In the genomic region with DNA sequence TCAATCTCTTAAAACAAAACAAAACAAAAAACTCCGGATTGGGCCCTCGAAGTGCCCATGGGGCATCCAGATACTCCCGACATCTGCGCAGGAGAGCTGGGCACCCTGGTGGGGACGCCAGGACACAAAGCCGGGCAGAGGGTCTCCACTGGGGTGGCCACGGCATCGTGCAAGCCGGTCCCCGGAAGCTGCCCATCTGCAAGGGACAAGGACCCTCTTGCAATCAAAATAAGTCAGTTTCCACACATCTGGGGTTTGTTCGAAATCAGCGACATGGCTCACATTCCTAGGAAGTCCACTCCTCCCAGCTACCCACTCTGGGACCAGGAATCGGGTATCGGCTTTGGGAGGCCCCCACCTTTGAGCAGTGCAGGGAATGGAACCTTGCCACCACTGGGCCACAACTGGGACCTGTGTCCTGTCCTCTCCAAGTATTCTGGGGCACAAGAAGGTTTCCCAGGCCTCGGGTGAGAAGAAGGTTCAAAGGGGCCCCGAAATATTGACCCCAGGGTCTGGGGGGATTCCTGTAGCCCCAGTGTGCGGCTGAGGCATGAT, we compare ENCODE assay signal across 1 cellular context.
A peak's percentile ranks its signal among the peaks of the same experiment; 100 is the strongest.
TF ChIP-seq lines count a peak whose summit lies in the region.

No MANE protein-coding gene starts in this region.

TF ChIP-seq in H1, 55 proteins besides CTCF, POLR2A, EP300 and RAD21:
- no peak for TF ChIP-seq BRCA1 (IDR thresholded peaks at IDR 0.05; ENCODE audit: low read depth, low read length)
- peak; percentile 11 for TF ChIP-seq RNF2 (IDR thresholded peaks at IDR 0.05; ENCODE audit: borderline replicate concordance, low read depth, low read length, missing control alignments, poor library complexity, severe bottlenecking)
- peak; percentile 2 for TF ChIP-seq EZH2 (IDR thresholded peaks at IDR 0.05; ENCODE audit: low read depth, low read length, severe bottlenecking)
- TF ChIP-seq SUZ12 (IDR thresholded peaks at IDR 0.05; ENCODE audit: low read length): peak; percentile 17; the same call in 1 of the 2 replicates
